In the genomic region with DNA sequence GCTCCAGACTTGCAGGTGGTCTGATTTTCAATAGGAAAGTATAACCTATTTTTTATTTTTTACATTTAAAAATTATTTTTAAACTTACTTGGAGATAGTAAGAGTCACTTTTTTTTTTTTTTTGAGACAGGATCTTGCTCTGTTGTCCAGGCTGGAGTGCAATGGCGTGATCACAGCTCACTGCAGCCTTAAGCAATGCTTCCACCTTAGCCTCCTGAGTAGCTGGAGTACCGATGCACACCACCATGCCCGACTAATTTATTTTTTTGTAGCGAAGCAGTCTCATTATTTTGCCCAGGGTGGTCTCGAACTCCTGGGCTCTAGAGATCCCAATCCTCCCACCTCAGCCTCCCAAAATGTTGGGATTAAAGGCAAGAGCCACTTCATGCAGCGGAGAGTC, we compare ENCODE assay signal across 2 cellular contexts.
A peak's percentile ranks its signal among the peaks of the same experiment; 100 is the strongest.
TF ChIP-seq lines count a peak whose summit lies in the region.

No MANE protein-coding gene starts in this region.

TF ChIP-seq in IMR-90, 13 proteins besides CTCF, POLR2A, EP300 and RAD21:
- TF ChIP-seq, protein P1, sequence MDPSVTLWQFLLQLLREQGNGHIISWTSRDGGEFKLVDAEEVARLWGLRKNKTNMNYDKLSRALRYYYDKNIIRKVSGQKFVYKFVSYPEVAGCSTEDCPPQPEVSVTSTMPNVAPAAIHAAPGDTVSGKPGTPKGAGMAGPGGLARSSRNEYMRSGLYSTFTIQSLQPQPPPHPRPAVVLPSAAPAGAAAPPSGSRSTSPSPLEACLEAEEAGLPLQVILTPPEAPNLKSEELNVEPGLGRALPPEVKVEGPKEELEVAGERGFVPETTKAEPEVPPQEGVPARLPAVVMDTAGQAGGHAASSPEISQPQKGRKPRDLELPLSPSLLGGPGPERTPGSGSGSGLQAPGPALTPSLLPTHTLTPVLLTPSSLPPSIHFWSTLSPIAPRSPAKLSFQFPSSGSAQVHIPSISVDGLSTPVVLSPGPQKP (IDR thresholded peaks at IDR 0.05; ENCODE audit: borderline replicate concordance, low read depth, low read length), result no peak
- TF ChIP-seq MXI1 (IDR thresholded peaks at IDR 0.05; ENCODE audit: borderline replicate concordance, low read depth, low read length) (no peak), MAZ (IDR thresholded peaks at IDR 0.05; ENCODE audit: borderline replicate concordance, low read depth, low read length) (no peak), MAFK (IDR thresholded peaks at IDR 0.05; ENCODE audit: low read depth, low read length) (no peak), RFX5 (IDR thresholded peaks at IDR 0.05; ENCODE audit: low read depth, low read length) (no peak), NFE2L2 (IDR thresholded peaks at IDR 0.05; ENCODE audit: low read depth, low read length) (no peak), RCOR1 (IDR thresholded peaks at IDR 0.05; ENCODE audit: insufficient replicate concordance, low read length) (no peak), CEBPB (IDR thresholded peaks at IDR 0.05; ENCODE audit: low read depth, low read length) (no peak), SMC3 (IDR thresholded peaks at IDR 0.05; ENCODE audit: low read depth, low read length) (no peak), CHD1 (IDR thresholded peaks at IDR 0.05; ENCODE audit: low read depth, low read length) (no peak), BHLHE40 (IDR thresholded peaks at IDR 0.05; ENCODE audit: low read depth, low read length) (no peak), FOS (IDR thresholded peaks at IDR 0.05; ENCODE audit: low read depth, low read length) (no peak)
- TF ChIP-seq, protein P2, sequence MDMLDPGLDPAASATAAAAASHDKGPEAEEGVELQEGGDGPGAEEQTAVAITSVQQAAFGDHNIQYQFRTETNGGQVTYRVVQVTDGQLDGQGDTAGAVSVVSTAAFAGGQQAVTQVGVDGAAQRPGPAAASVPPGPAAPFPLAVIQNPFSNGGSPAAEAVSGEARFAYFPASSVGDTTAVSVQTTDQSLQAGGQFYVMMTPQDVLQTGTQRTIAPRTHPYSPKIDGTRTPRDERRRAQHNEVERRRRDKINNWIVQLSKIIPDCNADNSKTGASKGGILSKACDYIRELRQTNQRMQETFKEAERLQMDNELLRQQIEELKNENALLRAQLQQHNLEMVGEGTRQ (IDR thresholded peaks at IDR 0.05; ENCODE audit: low read depth, low read length), result no peak

TF ChIP-seq in K562, 482 proteins besides CTCF, POLR2A, EP300 and RAD21:
- TF ChIP-seq ZBED1 (IDR thresholded peaks at IDR 0.05) (no peak), ZNF121 (CRISPR knock-in tag; conservative IDR thresholded peaks at IDR 0.05) (peak; percentile 67)
- TF ChIP-seq, protein P3, sequence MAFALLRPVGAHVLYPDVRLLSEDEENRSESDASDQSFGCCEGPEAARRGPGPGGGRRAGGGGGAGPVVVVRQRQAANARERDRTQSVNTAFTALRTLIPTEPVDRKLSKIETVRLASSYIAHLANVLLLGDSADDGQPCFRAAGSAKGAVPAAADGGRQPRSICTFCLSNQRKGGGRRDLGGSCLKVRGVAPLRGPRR (CRISPR knock-in tag; IDR thresholded peaks at IDR 0.05), result no peak
